In genomic region chr3:134430950-134431445, GRCh38 we compare ENCODE assay signal across 15 cellular contexts. TPM values are rescaled to one million over a fixed set of nuclear protein-coding genes. Genes with fewer than 3 reads are reported as not detected.
A peak's percentile ranks its signal among the peaks of the same experiment; 100 is the strongest.
DNase-seq lines count a peak whose midpoint lies in the region; ATAC-seq lines count a peak whose summit lies in the region.
"Had no signal": no experiment of that assay in that cellular context is flagged by ENCODE, and none has a peak within 500 bp of the region (broad histone marks: within the 10 kb centered on the region; RNA-seq: fewer than 3 reads in every experiment).

No MANE protein-coding gene starts in this region.

- H3K4ac ChIP-seq in trophoblast cell (ENCODE audit: low read depth, low read length): no peak overlapping the region

- H3K4me1 ChIP-seq in trophoblast cell (ENCODE audit: control insufficient read depth in 1 of 2, insufficient read depth in 2 of 2, low read length in 2 of 2): peaks cover 14 to 15% of the 10 kb centered on the region in 2 experiments
- H3K4me1 ChIP-seq: heart left ventricle had no signal

- H3K79me2 ChIP-seq in trophoblast cell (ENCODE audit: control insufficient read depth, insufficient read depth, low read length, poor library complexity): no peaks in the 10 kb centered on the region

- no peak overlapping the region for H4K91ac ChIP-seq in trophoblast cell (ENCODE audit: low read depth, low read length)

- no peak overlapping the region for H3K23ac ChIP-seq in trophoblast cell (ENCODE audit: low read length)

- no peak overlapping the region for H3K14ac ChIP-seq in trophoblast cell (ENCODE audit: low read length)

- no peaks in the 10 kb centered on the region for H3K36me3 ChIP-seq in trophoblast cell (ENCODE audit: control insufficient read depth in 1 of 2, insufficient read depth in 2 of 2, low read length in 2 of 2)
- H3K36me3 ChIP-seq: heart left ventricle, tibial nerve had no signal

- intact Hi-C loops in Right ventricle myocardium superior (cut with DNase I): no loop called here

- no peaks in the 10 kb centered on the region for H3K27me3 ChIP-seq in trophoblast cell (ENCODE audit: insufficient read depth, low read length)
- H3K27me3 ChIP-seq: heart left ventricle, tibial nerve had no signal

- no peak overlapping the region for H4K12ac ChIP-seq in trophoblast cell (ENCODE audit: low read depth, low read length)

- no peak overlapping the region for H3K18ac ChIP-seq in trophoblast cell (ENCODE audit: low read length)

- H3K79me1 ChIP-seq in trophoblast cell (ENCODE audit: low read length): peaks cover 8% of the 10 kb centered on the region

- no peak overlapping the region for H3K27ac ChIP-seq in trophoblast cell (ENCODE audit: low read depth, low read length)
- H3K27ac ChIP-seq: heart left ventricle, tibial nerve had no signal

- WGBS in trophoblast cell (ENCODE audit: extremely low coverage, insufficient coverage, insufficient read length): no CpG with 5 or more reads among the region's 4 CpGs

- DNase-seq in NCI-H510A treated with DMSO at 0.1 percent for 48 hours (lab: John Stamatoyannopoulos, UW): peak; percentile 51
- DNase-seq in NCI-H510A (lab: John Stamatoyannopoulos, UW): no peak
- DNase-seq in NCI-H524 (lab: John Stamatoyannopoulos, UW): peak; percentile 100
- DNase-seq in trophoblast cell: peak; percentile 80 to 92
- DNase-seq in Right ventricle myocardium superior: no peak
- DNase-seq: activated naive CD8-positive, alpha-beta T cell treated with anti-CD3 and anti-CD28 coated beads, Interleukin-2, amount 50 U/mL, for 24 hours; heart left ventricle; left cardiac atrium; MV-4-11; OCI-M1; T-cell had no signal

- no peak overlapping the region for H2BK12ac ChIP-seq in trophoblast cell (ENCODE audit: low read length)

- no peak overlapping the region for H4K8ac ChIP-seq in trophoblast cell (ENCODE audit: low read depth, low read length)

- peak; percentile 76 for ATAC-seq in HG03280 (IDR thresholded peaks at IDR 0.05; ENCODE audit: unreplicated experiment)
- ATAC-seq in GM18861 (IDR thresholded peaks at IDR 0.05; ENCODE audit: unreplicated experiment): no peak
- no peak for ATAC-seq in Right ventricle myocardium superior (ENCODE audit: poor library complexity)
- no peak for ATAC-seq in GM21526 (IDR thresholded peaks at IDR 0.05; ENCODE audit: low FRiP score, unreplicated experiment)
- ATAC-seq: activated naive CD8-positive, alpha-beta T cell treated with anti-CD3 and anti-CD28 coated beads, Interleukin-2, amount 50 U/mL, for 24 hours; heart left ventricle; left cardiac atrium; T-cell had no signal

- no peak overlapping the region for H3K9ac ChIP-seq in trophoblast cell (ENCODE audit: low read length)

- H2BK120ac ChIP-seq in trophoblast cell (ENCODE audit: insufficient read depth, low read length, poor library complexity): no peak overlapping the region

- no peak overlapping the region for H3K4me2 ChIP-seq in trophoblast cell (ENCODE audit: low read length)

- no peak overlapping the region for H2BK5ac ChIP-seq in trophoblast cell (ENCODE audit: low read depth, low read length, poor library complexity)

- H2AK5ac ChIP-seq in trophoblast cell (ENCODE audit: low read length): no peak overlapping the region

- H3K9me3 ChIP-seq in trophoblast cell (ENCODE audit: insufficient read depth, low read depth, low read length): peaks cover 1% of the 10 kb centered on the region
- H3K9me3 ChIP-seq: heart left ventricle, tibial nerve had no signal

- no peak overlapping the region for H3K4me3 ChIP-seq in trophoblast cell (ENCODE audit: low read depth, low read length)
- H3K4me3 ChIP-seq: heart left ventricle, tibial nerve had no signal

- no peak overlapping the region for H2AFZ ChIP-seq in trophoblast cell (ENCODE audit: insufficient read depth, low read length, poor library complexity)

RNA-seq across cellular contexts. Expression of gene ANAPC13, which starts 54.8 kb away (rescaled TPM):
- polyA plus RNA-seq in trophoblast cell (2013): 33.6 and 35.5 TPM in 2 replicates
- total RNA-seq in Right ventricle myocardium superior: 78.3 TPM

RNA-seq across cellular contexts. Expression of gene CEP63, which starts 54.9 kb away (rescaled TPM):
- polyA plus RNA-seq in trophoblast cell (2013): 22.4 and 24.0 TPM in 2 replicates
- 32.5 TPM for total RNA-seq in Right ventricle myocardium superior

RNA-seq across cellular contexts. Expression of gene AMOTL2, which starts 56.8 kb away (rescaled TPM):
- polyA plus RNA-seq in trophoblast cell (2013): 83.2 and 85.9 TPM in 2 replicates
- total RNA-seq in Right ventricle myocardium superior: 63.0 TPM

Comparison
In these comparisons a context has a peak if more than half of its experiments do, and no peak if none do; other contexts are left out.
1. DNase-seq: peak in NCI-H510A treated with DMSO at 0.1 percent for 48 hours (single experiment), NCI-H524 (2 of 2) and trophoblast cell (2 of 2); none in NCI-H510A (single experiment) and Right ventricle myocardium superior (single experiment).